8 cellular contexts compared by ENCODE assay signal in genomic region chr10:124742418-124743187, GRCh38. TPM values are rescaled to one million over a fixed set of nuclear protein-coding genes. Genes with fewer than 3 reads are reported as not detected.
DNase-seq lines count a peak whose midpoint lies in the region; ATAC-seq, FAIRE-seq and TF ChIP-seq lines count a peak whose summit lies in the region.

No MANE protein-coding gene starts in this region.

- POLR2A ChIA-PET in PC-3 (lab: Charles Lee; ENCODE audit: unreplicated experiment), result no interaction called here

- H3K27me3 ChIP-seq in PC-3 (ENCODE audit: low read length) (no peaks in the 10 kb centered on the region), upper lobe of right lung (no peaks in the 10 kb centered on the region)

- H3K9me3 ChIP-seq in PC-3 (ENCODE audit: low read length), result no peaks in the 10 kb centered on the region
- no peaks in the 10 kb centered on the region for H3K9me3 ChIP-seq in upper lobe of right lung

- H3K4me3 ChIP-seq in AG10803 (ENCODE audit: low read length) (peak overlapping the region; percentile 67), PC-3 (ENCODE audit: low read length) (peak overlapping the region; percentile 92), upper lobe of right lung (peak overlapping the region; percentile 72)

- no peaks in the 10 kb centered on the region for H4K20me1 ChIP-seq in PC-3 (ENCODE audit: low read length)

- H3K4me1 ChIP-seq in PC-3 (ENCODE audit: insufficient read depth, low read length) (peaks cover 54% of the 10 kb centered on the region), upper lobe of right lung (peaks cover 60% of the 10 kb centered on the region)

- peak overlapping the region; percentile 83 for H3K4me2 ChIP-seq in PC-3 (ENCODE audit: low read length)

- no peaks in the 10 kb centered on the region for H3F3A ChIP-seq in PC-3 (ENCODE audit: low read length, unreplicated experiment)

- no peaks in the 10 kb centered on the region for H3K9me2 ChIP-seq in PC-3 (replicated peaks; ENCODE audit: low read length)

- H3K9ac ChIP-seq in PC-3 (ENCODE audit: low read length), result 0 out of 2 replicates have a peak overlapping the region, but pooled peaks have one; percentile 2

- CTCF ChIA-PET in PC-3 (lab: Charles Lee), result interaction anchor here (0.6 to 0.8 kb wide), 4 partner anchors 23 to 1515 kb away, joined by 4 to 6 read pairs (median 5); partner anchors contain the start of gene EEF1AKMT2

- H3K27ac ChIP-seq in PC-3 (ENCODE audit: low read length), result no peak overlapping the region
- H3K27ac ChIP-seq in cingulate gyrus (ENCODE audit: low read depth, low read length), result peak overlapping the region; percentile 93
- H3K27ac ChIP-seq in upper lobe of right lung, result peak overlapping the region; percentile 83

- BruUV-seq in PC-3 (replicated peaks; lab: Mats Ljungman, UMichigan), result no TSS peak

- H3K79me2 ChIP-seq in PC-3 (ENCODE audit: low read length), result peaks cover 57% of the 10 kb centered on the region

- H3K36me3 ChIP-seq in PC-3 (ENCODE audit: low read depth, low read length) (no peaks in the 10 kb centered on the region), upper lobe of right lung (no peaks in the 10 kb centered on the region)

- peak; percentile 14 for FAIRE-seq in GM12892 (lab: Jason Lieb, UNC)

- TF ChIP-seq POLR2A in GM12892 (IDR thresholded peaks at IDR 0.05; ENCODE audit: low read depth, low read length), result no peak

- peak overlapping the region; percentile 61 for H2AFZ ChIP-seq in PC-3 (ENCODE audit: low read length)

- ATAC-seq in PC-3, result peak; percentile 8; the same call in 1 of the 2 replicates
- ATAC-seq in upper lobe of right lung, result no peak
- no peak for ATAC-seq in HG02840 (IDR thresholded peaks at IDR 0.05; ENCODE audit: low FRiP score, unreplicated experiment)
- ATAC-seq in GM21515 (IDR thresholded peaks at IDR 0.05; ENCODE audit: unreplicated experiment), result no peak

- DNase-seq in AG10803 (ENCODE audit: low read depth) (peak; percentile 33), GM12892 (ENCODE audit: insufficient read length) (no peak), PC-3 (peak; percentile 38), lung microvascular endothelial cell (ENCODE audit: low read depth in 2 of 2) (peak; percentile 64 to 72), upper lobe of right lung (no peak)

- peak; percentile 45 for TF ChIP-seq CTCF in AG10803 (conservative IDR thresholded peaks at IDR 0.05; ENCODE audit: low read length)
- TF ChIP-seq CTCF in PC-3 (conservative IDR thresholded peaks at IDR 0.05; ENCODE audit: low read depth, low read length), result peak; percentile 38
- no peak for TF ChIP-seq CTCF in upper lobe of right lung (IDR thresholded peaks at IDR 0.05)

- intact Hi-C loops in PC-3 (cut with micrococcal nuclease), result no loop called here
- intact Hi-C loops in upper lobe of right lung (cut with DNase I), result no loop called here

RNA-seq across cellular contexts. Expression of gene FAM53B, which starts 1.6 kb away (rescaled TPM):
- 6.0 TPM for polyA plus RNA-seq in GM12892 (2012; ENCODE audit: missing spikeins)
- total RNA-seq in PC-3 (2014; rRNA removed) (16.5 and 19.4 TPM in 2 replicates), lung microvascular endothelial cell (10.3 and 14.4 TPM in 2 replicates), upper lobe of right lung (31.4 TPM)

RNA-seq across cellular contexts. Expression of gene EEF1AKMT2, which starts 49.1 kb away (rescaled TPM):
- polyA plus RNA-seq in GM12892 (2012; ENCODE audit: missing spikeins), result 25.0 TPM
- total RNA-seq in PC-3 (2014; rRNA removed), result 18.2 and 19.6 TPM in 2 replicates
- total RNA-seq in lung microvascular endothelial cell, result 7.3 and 10.0 TPM in 2 replicates
- total RNA-seq in upper lobe of right lung, result 15.7 TPM

RNA-seq across cellular contexts. Expression of gene ABRAXAS2, which starts 59.0 kb away (rescaled TPM):
- 12.8 TPM for polyA plus RNA-seq in GM12892 (2012; ENCODE audit: missing spikeins)
- total RNA-seq in PC-3 (2014; rRNA removed) (7.9 and 10.6 TPM in 2 replicates), lung microvascular endothelial cell (8.7 and 11.5 TPM in 2 replicates), upper lobe of right lung (14.7 TPM)

Comparison
In these comparisons a context has a peak if more than half of its experiments do, and no peak if none do; other contexts are left out.
1. DNase-seq: peak in AG10803 (single experiment), PC-3 (single experiment) and lung microvascular endothelial cell (2 of 2); none in GM12892 (single experiment) and upper lobe of right lung (single experiment).
2. Peak in every context shown above with its lines, with median percentiles within 50 percentile points of each other: H3K4me3 ChIP-seq.